In the genomic region with DNA sequence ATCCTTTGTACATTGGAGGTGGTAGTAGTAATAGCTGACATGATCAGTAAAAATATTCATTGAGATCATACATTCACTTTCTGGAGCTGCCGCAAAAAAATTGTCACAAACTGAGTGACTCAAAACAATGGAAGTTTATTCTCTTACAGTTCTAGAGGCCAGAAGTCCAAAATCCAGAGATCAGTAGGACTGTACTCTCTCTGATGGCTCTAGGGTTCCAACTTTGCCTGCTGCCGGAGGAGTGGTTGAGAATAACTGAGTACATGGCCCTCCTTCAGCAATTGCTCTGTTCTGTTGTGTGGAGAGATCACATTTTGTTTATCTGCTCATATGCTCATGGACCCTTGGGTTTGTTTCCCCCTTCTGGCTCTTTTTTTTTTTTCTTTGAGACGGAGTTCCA, we compare ENCODE assay signal across 1 cellular context.
A peak's percentile ranks its signal among the peaks of the same experiment; 100 is the strongest.
TF ChIP-seq lines count a peak whose summit lies in the region.

No MANE protein-coding gene starts in this region.

TF ChIP-seq in HepG2, 621 proteins besides CTCF, POLR2A, EP300 and RAD21 (continued from another document and continues in another):
- TF ChIP-seq, protein P1, sequence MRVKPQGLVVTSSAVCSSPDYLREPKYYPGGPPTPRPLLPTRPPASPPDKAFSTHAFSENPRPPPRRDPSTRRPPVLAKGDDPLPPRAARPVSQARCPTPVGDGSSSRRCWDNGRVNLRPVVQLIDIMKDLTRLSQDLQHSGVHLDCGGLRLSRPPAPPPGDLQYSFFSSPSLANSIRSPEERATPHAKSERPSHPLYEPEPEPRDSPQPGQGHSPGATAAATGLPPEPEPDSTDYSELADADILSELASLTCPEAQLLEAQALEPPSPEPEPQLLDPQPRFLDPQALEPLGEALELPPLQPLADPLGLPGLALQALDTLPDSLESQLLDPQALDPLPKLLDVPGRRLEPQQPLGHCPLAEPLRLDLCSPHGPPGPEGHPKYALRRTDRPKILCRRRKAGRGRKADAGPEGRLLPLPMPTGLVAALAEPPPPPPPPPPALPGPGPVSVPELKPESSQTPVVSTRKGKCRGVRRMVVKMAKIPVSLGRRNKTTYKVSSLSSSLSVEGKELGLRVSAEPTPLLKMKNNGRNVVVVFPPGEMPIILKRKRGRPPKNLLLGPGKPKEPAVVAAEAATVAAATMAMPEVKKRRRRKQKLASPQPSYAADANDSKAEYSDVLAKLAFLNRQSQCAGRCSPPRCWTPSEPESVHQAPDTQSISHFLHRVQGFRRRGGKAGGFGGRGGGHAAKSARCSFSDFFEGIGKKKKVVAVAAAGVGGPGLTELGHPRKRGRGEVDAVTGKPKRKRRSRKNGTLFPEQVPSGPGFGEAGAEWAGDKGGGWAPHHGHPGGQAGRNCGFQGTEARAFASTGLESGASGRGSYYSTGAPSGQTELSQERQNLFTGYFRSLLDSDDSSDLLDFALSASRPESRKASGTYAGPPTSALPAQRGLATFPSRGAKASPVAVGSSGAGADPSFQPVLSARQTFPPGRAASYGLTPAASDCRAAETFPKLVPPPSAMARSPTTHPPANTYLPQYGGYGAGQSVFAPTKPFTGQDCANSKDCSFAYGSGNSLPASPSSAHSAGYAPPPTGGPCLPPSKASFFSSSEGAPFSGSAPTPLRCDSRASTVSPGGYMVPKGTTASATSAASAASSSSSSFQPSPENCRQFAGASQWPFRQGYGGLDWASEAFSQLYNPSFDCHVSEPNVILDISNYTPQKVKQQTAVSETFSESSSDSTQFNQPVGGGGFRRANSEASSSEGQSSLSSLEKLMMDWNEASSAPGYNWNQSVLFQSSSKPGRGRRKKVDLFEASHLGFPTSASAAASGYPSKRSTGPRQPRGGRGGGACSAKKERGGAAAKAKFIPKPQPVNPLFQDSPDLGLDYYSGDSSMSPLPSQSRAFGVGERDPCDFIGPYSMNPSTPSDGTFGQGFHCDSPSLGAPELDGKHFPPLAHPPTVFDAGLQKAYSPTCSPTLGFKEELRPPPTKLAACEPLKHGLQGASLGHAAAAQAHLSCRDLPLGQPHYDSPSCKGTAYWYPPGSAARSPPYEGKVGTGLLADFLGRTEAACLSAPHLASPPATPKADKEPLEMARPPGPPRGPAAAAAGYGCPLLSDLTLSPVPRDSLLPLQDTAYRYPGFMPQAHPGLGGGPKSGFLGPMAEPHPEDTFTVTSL (CRISPR knock-in tag; IDR thresholded peaks at IDR 0.05; ENCODE audit: borderline replicate concordance), result peak; percentile 61; the same call in 1 of the 2 replicates
- TF ChIP-seq, protein P2, sequence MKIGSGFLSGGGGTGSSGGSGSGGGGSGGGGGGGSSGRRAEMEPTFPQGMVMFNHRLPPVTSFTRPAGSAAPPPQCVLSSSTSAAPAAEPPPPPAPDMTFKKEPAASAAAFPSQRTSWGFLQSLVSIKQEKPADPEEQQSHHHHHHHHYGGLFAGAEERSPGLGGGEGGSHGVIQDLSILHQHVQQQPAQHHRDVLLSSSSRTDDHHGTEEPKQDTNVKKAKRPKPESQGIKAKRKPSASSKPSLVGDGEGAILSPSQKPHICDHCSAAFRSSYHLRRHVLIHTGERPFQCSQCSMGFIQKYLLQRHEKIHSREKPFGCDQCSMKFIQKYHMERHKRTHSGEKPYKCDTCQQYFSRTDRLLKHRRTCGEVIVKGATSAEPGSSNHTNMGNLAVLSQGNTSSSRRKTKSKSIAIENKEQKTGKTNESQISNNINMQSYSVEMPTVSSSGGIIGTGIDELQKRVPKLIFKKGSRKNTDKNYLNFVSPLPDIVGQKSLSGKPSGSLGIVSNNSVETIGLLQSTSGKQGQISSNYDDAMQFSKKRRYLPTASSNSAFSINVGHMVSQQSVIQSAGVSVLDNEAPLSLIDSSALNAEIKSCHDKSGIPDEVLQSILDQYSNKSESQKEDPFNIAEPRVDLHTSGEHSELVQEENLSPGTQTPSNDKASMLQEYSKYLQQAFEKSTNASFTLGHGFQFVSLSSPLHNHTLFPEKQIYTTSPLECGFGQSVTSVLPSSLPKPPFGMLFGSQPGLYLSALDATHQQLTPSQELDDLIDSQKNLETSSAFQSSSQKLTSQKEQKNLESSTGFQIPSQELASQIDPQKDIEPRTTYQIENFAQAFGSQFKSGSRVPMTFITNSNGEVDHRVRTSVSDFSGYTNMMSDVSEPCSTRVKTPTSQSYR (CRISPR knock-in tag; IDR thresholded peaks at IDR 0.05; ENCODE audit: borderline replicate concordance), result no peak
- no peak for TF ChIP-seq ZNF615 (CRISPR knock-in tag; IDR thresholded peaks at IDR 0.05; ENCODE audit: borderline replicate concordance)
- TF ChIP-seq FOXA1 (IDR thresholded peaks at IDR 0.05), result no peak
- TF ChIP-seq FOXA1 (CRISPR knock-in tag; IDR thresholded peaks at IDR 0.05), result no peak
- TF ChIP-seq, protein P3, sequence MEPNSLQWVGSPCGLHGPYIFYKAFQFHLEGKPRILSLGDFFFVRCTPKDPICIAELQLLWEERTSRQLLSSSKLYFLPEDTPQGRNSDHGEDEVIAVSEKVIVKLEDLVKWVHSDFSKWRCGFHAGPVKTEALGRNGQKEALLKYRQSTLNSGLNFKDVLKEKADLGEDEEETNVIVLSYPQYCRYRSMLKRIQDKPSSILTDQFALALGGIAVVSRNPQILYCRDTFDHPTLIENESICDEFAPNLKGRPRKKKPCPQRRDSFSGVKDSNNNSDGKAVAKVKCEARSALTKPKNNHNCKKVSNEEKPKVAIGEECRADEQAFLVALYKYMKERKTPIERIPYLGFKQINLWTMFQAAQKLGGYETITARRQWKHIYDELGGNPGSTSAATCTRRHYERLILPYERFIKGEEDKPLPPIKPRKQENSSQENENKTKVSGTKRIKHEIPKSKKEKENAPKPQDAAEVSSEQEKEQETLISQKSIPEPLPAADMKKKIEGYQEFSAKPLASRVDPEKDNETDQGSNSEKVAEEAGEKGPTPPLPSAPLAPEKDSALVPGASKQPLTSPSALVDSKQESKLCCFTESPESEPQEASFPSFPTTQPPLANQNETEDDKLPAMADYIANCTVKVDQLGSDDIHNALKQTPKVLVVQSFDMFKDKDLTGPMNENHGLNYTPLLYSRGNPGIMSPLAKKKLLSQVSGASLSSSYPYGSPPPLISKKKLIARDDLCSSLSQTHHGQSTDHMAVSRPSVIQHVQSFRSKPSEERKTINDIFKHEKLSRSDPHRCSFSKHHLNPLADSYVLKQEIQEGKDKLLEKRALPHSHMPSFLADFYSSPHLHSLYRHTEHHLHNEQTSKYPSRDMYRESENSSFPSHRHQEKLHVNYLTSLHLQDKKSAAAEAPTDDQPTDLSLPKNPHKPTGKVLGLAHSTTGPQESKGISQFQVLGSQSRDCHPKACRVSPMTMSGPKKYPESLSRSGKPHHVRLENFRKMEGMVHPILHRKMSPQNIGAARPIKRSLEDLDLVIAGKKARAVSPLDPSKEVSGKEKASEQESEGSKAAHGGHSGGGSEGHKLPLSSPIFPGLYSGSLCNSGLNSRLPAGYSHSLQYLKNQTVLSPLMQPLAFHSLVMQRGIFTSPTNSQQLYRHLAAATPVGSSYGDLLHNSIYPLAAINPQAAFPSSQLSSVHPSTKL (CRISPR knock-in tag; IDR thresholded peaks at IDR 0.05), result peak; percentile 60; the same call in 1 of the 2 replicates
- TF ChIP-seq ZNF501 (CRISPR knock-in tag; IDR thresholded peaks at IDR 0.05), result peak; percentile 59; the same call in 1 of the 2 replicates
- TF ChIP-seq POGZ (CRISPR knock-in tag; IDR thresholded peaks at IDR 0.05), result 0 out of 2 replicates have a peak, but pooled peaks have one; percentile 35
- TF ChIP-seq THAP11 (CRISPR knock-in tag; IDR thresholded peaks at IDR 0.05), result no peak
- TF ChIP-seq ZKSCAN8 (CRISPR knock-in tag; IDR thresholded peaks at IDR 0.05; ENCODE audit: borderline replicate concordance), result no peak
- 0 out of 2 replicates have a peak, but pooled peaks have one; percentile 8 for TF ChIP-seq ZMYM3 (CRISPR knock-in tag; IDR thresholded peaks at IDR 0.05)
- 0 out of 2 replicates have a peak, but pooled peaks have one; percentile 27 for TF ChIP-seq CEBPG (CRISPR knock-in tag; IDR thresholded peaks at IDR 0.05)
- TF ChIP-seq, protein P4, sequence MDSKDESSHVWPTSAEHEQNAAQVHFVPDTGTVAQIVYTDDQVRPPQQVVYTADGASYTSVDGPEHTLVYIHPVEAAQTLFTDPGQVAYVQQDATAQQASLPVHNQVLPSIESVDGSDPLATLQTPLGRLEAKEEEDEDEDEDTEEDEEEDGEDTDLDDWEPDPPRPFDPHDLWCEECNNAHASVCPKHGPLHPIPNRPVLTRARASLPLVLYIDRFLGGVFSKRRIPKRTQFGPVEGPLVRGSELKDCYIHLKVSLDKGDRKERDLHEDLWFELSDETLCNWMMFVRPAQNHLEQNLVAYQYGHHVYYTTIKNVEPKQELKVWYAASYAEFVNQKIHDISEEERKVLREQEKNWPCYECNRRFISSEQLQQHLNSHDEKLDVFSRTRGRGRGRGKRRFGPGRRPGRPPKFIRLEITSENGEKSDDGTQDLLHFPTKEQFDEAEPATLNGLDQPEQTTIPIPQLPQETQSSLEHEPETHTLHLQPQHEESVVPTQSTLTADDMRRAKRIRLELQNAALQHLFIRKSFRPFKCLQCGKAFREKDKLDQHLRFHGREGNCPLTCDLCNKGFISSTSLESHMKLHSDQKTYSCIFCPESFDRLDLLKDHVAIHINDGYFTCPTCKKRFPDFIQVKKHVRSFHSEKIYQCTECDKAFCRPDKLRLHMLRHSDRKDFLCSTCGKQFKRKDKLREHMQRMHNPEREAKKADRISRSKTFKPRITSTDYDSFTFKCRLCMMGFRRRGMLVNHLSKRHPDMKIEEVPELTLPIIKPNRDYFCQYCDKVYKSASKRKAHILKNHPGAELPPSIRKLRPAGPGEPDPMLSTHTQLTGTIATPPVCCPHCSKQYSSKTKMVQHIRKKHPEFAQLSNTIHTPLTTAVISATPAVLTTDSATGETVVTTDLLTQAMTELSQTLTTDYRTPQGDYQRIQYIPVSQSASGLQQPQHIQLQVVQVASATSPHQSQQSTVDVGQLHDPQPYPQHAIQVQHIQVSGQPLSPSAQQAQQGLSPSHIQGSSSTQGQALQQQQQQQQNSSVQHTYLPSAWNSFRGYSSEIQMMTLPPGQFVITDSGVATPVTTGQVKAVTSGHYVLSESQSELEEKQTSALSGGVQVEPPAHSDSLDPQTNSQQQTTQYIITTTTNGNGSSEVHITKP (CRISPR knock-in tag; IDR thresholded peaks at IDR 0.05; ENCODE audit: low read depth), result peak; percentile 72; the same call in 1 of the 2 replicates
- peak; percentile 33; the same call in 1 of the 2 replicates for TF ChIP-seq HOXA3 (CRISPR knock-in tag; IDR thresholded peaks at IDR 0.05)
- peak; percentile 34; the same call in 1 of the 2 replicates for TF ChIP-seq CREM (IDR thresholded peaks at IDR 0.05)
- no peak for TF ChIP-seq CREM (CRISPR knock-in tag; IDR thresholded peaks at IDR 0.05)
- TF ChIP-seq SMAD3 (CRISPR knock-in tag; IDR thresholded peaks at IDR 0.05), result no peak
- TF ChIP-seq, protein P5, sequence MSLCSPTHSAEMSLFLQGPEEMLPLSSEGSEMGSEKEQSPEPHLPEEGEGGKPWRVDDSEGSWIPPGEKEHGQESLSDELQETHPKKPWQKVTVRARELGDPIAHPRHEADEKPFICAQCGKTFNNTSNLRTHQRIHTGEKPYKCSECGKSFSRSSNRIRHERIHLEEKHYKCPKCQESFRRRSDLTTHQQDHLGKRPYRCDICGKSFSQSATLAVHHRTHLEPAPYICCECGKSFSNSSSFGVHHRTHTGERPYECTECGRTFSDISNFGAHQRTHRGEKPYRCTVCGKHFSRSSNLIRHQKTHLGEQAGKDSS (CRISPR knock-in tag; IDR thresholded peaks at IDR 0.05; ENCODE audit: borderline replicate concordance, low read depth), result no peak
- TF ChIP-seq, protein P6, sequence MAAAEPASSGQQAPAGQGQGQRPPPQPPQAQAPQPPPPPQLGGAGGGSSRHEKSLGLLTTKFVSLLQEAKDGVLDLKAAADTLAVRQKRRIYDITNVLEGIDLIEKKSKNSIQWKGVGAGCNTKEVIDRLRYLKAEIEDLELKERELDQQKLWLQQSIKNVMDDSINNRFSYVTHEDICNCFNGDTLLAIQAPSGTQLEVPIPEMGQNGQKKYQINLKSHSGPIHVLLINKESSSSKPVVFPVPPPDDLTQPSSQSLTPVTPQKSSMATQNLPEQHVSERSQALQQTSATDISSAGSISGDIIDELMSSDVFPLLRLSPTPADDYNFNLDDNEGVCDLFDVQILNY (CRISPR knock-in tag; conservative IDR thresholded peaks at IDR 0.05), result no peak
- 0 out of 2 replicates have a peak, but pooled peaks have one; percentile 18 for TF ChIP-seq ZNF292 (CRISPR knock-in tag; IDR thresholded peaks at IDR 0.05; ENCODE audit: borderline replicate concordance, low read depth)
- TF ChIP-seq ZSCAN25 (CRISPR knock-in tag; IDR thresholded peaks at IDR 0.05), result no peak
- TF ChIP-seq, protein P7, sequence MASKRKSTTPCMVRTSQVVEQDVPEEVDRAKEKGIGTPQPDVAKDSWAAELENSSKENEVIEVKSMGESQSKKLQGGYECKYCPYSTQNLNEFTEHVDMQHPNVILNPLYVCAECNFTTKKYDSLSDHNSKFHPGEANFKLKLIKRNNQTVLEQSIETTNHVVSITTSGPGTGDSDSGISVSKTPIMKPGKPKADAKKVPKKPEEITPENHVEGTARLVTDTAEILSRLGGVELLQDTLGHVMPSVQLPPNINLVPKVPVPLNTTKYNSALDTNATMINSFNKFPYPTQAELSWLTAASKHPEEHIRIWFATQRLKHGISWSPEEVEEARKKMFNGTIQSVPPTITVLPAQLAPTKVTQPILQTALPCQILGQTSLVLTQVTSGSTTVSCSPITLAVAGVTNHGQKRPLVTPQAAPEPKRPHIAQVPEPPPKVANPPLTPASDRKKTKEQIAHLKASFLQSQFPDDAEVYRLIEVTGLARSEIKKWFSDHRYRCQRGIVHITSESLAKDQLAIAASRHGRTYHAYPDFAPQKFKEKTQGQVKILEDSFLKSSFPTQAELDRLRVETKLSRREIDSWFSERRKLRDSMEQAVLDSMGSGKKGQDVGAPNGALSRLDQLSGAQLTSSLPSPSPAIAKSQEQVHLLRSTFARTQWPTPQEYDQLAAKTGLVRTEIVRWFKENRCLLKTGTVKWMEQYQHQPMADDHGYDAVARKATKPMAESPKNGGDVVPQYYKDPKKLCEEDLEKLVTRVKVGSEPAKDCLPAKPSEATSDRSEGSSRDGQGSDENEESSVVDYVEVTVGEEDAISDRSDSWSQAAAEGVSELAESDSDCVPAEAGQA (IDR thresholded peaks at IDR 0.05; ENCODE audit: low read depth), result no peak
- TF ChIP-seq, protein P7 (CRISPR knock-in tag; IDR thresholded peaks at IDR 0.05; ENCODE audit: borderline replicate concordance), result no peak
- TF ChIP-seq FOXP1 (IDR thresholded peaks at IDR 0.05), result no peak
- peak; percentile 12; the same call in 1 of the 2 replicates for TF ChIP-seq FOXP1 (CRISPR knock-in tag; IDR thresholded peaks at IDR 0.05)
- no peak for TF ChIP-seq MAZ (IDR thresholded peaks at IDR 0.05; ENCODE audit: borderline replicate concordance, low read depth, low read length)
- TF ChIP-seq MAZ (CRISPR knock-in tag; IDR thresholded peaks at IDR 0.05; ENCODE audit: low read depth), result no peak
- 0 out of 2 replicates have a peak, but pooled peaks have one; percentile 36 for TF ChIP-seq ZNF317 (CRISPR knock-in tag; IDR thresholded peaks at IDR 0.05)
